In genomic region chr6:159716247-159717086, GRCh38 we compare ENCODE assay signal across 9 cellular contexts. TPM values are rescaled to one million over a fixed set of nuclear protein-coding genes. Genes with fewer than 3 reads are reported as not detected.
DNase-seq lines count a peak whose midpoint lies in the region; ATAC-seq and TF ChIP-seq lines count a peak whose summit lies in the region.
"Had no signal": no experiment of that assay in that cellular context is flagged by ENCODE, and none has a peak within 500 bp of the region (broad histone marks: within the 10 kb centered on the region; RNA-seq: fewer than 3 reads in every experiment).

No MANE protein-coding gene starts in this region.

- H3K4me3 Mint-ChIP-seq in stimulated activated naive CD8-positive, alpha-beta T cell treated with anti-CD3 and anti-CD28 coated beads, Interleukin-15, amount 100 ng/mL, for 72 hours: no peak overlapping the region
- H3K4me3 Mint-ChIP-seq in nephron progenitor cell: no peak overlapping the region

- H3K4me1 ChIP-seq in aorta (ENCODE audit: control insufficient read depth in 1 of 2, insufficient read depth in 2 of 2, low read length in 2 of 2): peaks cover 3 to 5% of the 10 kb centered on the region in 2 donors

- H3K4me3 ChIP-seq in aorta (ENCODE audit: low read length in 2 of 2): no peak overlapping the region

- H3K27ac Mint-ChIP-seq in stimulated activated naive CD8-positive, alpha-beta T cell treated with anti-CD3 and anti-CD28 coated beads, Interleukin-15, amount 100 ng/mL, for 72 hours: no peak overlapping the region
- no peak overlapping the region for H3K27ac Mint-ChIP-seq in nephron progenitor cell

- intact Hi-C loops in aorta (cut with DNase I): no loop called here

- no peaks in the 10 kb centered on the region for H3K9me3 Mint-ChIP-seq in stimulated activated naive CD8-positive, alpha-beta T cell treated with anti-CD3 and anti-CD28 coated beads, Interleukin-15, amount 100 ng/mL, for 72 hours
- H3K9me3 Mint-ChIP-seq in nephron progenitor cell: no peaks in the 10 kb centered on the region

- H3K27me3 ChIP-seq in aorta (ENCODE audit: control insufficient read depth in 1 of 2, insufficient read depth in 2 of 2, low read length in 1 of 2): no peaks in the 10 kb centered on the region

- WGBS in aorta, 2 donors: 42 to 47% methylated on average over 5 of the region's 5 CpGs

- TF ChIP-seq CTCF in nephron progenitor cell (IDR thresholded peaks at IDR 0.05): no peak

- peak; percentile 44 for ATAC-seq in stimulated activated naive CD8-positive, alpha-beta T cell treated with anti-CD3 and anti-CD28 coated beads, Interleukin-15, Interleukin-2, amounts not matched to agents 100 U/mL and 50 U/mL, for 24 hours
- no peak for ATAC-seq in stimulated activated naive CD8-positive, alpha-beta T cell treated with anti-CD3 and anti-CD28 coated beads, Interleukin-15, amount 100 ng/mL, for 72 hours
- peak; percentile 95 for ATAC-seq in aorta (ENCODE audit: low FRiP score)
- ATAC-seq in HG02970 (IDR thresholded peaks at IDR 0.05; ENCODE audit: low FRiP score, unreplicated experiment): no peak
- ATAC-seq: activated CD4-positive, CD25-positive, alpha-beta regulatory T cell treated with anti-CD3 and anti-CD28 coated beads, Interleukin-2, amount 50 U/mL, for 24 hours had no signal

- H3K4me1 Mint-ChIP-seq in stimulated activated naive CD8-positive, alpha-beta T cell treated with anti-CD3 and anti-CD28 coated beads, Interleukin-15, amount 100 ng/mL, for 72 hours: no peaks in the 10 kb centered on the region
- H3K4me1 Mint-ChIP-seq in nephron progenitor cell: no peaks in the 10 kb centered on the region

- H3K27ac ChIP-seq in cingulate gyrus (ENCODE audit: low read depth, low read length): peak overlapping the region; percentile 4
- peak overlapping the region; percentile 79 to 87 for H3K27ac ChIP-seq in aorta (ENCODE audit: low read depth in 1 of 2, low read length in 2 of 2)

- DNase-seq in stimulated activated naive CD8-positive, alpha-beta T cell treated with anti-CD3 and anti-CD28 coated beads, Interleukin-15, Interleukin-2, amounts not matched to agents 100 U/mL and 50 U/mL, for 24 hours: no peak
- no peak for DNase-seq in stimulated activated naive CD8-positive, alpha-beta T cell treated with anti-CD3 and anti-CD28 coated beads, Interleukin-15, amount 100 ng/mL, for 72 hours
- DNase-seq in lung microvascular endothelial cell (ENCODE audit: low read depth in 2 of 2) (peak; percentile 26 to 88), aorta (peak in 1 of 2 donors; percentile 63), nephron progenitor cell (no peak)
- DNase-seq in effector CD4-positive, alpha-beta T cell: no peak

- no peaks in the 10 kb centered on the region for H3K36me3 ChIP-seq in aorta (ENCODE audit: control insufficient read depth in 1 of 2, insufficient read depth in 2 of 2, low read length in 1 of 2)

- no peaks in the 10 kb centered on the region for H3K9me3 ChIP-seq in aorta (ENCODE audit: control insufficient read depth, low read length)

- peaks cover 11% of the 10 kb centered on the region for H3K36me3 Mint-ChIP-seq in nephron progenitor cell (ENCODE audit: low read depth)

- H3K27me3 Mint-ChIP-seq in stimulated activated naive CD8-positive, alpha-beta T cell treated with anti-CD3 and anti-CD28 coated beads, Interleukin-15, amount 100 ng/mL, for 72 hours: no peaks in the 10 kb centered on the region
- H3K27me3 Mint-ChIP-seq in nephron progenitor cell (ENCODE audit: low read depth, poor library complexity): no peaks in the 10 kb centered on the region

RNA-seq across cellular contexts. Expression of gene WTAP, which starts 10.8 kb away (rescaled TPM):
- total RNA-seq in lung microvascular endothelial cell: 59.1 and 81.7 TPM in 2 replicates
- 10 to 100 TPM; 91.7 to 94.7 TPM for total RNA-seq in aorta
- polyA plus RNA-seq in aorta: 10 to 100 TPM; 67.7 to 83.8 TPM

RNA-seq across cellular contexts. Expression of gene SOD2, which starts 23.4 kb away (rescaled TPM):
- 133 and 182 TPM in 2 replicates for total RNA-seq in lung microvascular endothelial cell
- total RNA-seq in aorta: 100 to 1,000 TPM; 387 to 624 TPM
- 100 to 1,000 TPM in 1 of 2 donors, 10 to 100 TPM in 1; 98.1 to 209 TPM for polyA plus RNA-seq in aorta

RNA-seq across cellular contexts. Expression of gene ACAT2, which starts 45.4 kb away (rescaled TPM):
- total RNA-seq in lung microvascular endothelial cell: 22.2 and 48.2 TPM in 2 replicates
- total RNA-seq in aorta: 10 to 100 TPM; 16.5 to 21.4 TPM
- 10 to 100 TPM; 13.0 to 18.7 TPM for polyA plus RNA-seq in aorta

Comparison
In these comparisons a context has a peak if more than half of its experiments do, and no peak if none do; other contexts are left out.
1. ATAC-seq: peak in stimulated activated naive CD8-positive, alpha-beta T cell treated with anti-CD3 and anti-CD28 coated beads, Interleukin-15, Interleukin-2, amounts not matched to agents 100 U/mL and 50 U/mL, for 24 hours (single experiment) and aorta (single experiment); none in stimulated activated naive CD8-positive, alpha-beta T cell treated with anti-CD3 and anti-CD28 coated beads, Interleukin-15, amount 100 ng/mL, for 72 hours (single experiment) and HG02970 (single experiment).
2. DNase-seq: peak in lung microvascular endothelial cell (2 of 2); none in stimulated activated naive CD8-positive, alpha-beta T cell treated with anti-CD3 and anti-CD28 coated beads, Interleukin-15, Interleukin-2, amounts not matched to agents 100 U/mL and 50 U/mL, for 24 hours (single experiment), stimulated activated naive CD8-positive, alpha-beta T cell treated with anti-CD3 and anti-CD28 coated beads, Interleukin-15, amount 100 ng/mL, for 72 hours (0 of 2), effector CD4-positive, alpha-beta T cell (single experiment) and nephron progenitor cell (single experiment).